ENCODE assay signal across 8 cellular contexts in genomic region chr17:68011199-68011665, GRCh38. TPM values are rescaled to one million over a fixed set of nuclear protein-coding genes. Genes with fewer than 3 reads are reported as not detected.
DNase-seq lines count a peak whose midpoint lies in the region; ATAC-seq, FAIRE-seq and TF ChIP-seq lines count a peak whose summit lies in the region.

No MANE protein-coding gene starts in this region.

- H3K4me3 Mint-ChIP-seq in memory B cell: peak overlapping the region; percentile 54

- no peaks in the 10 kb centered on the region for H3K79me2 ChIP-seq in Karpas-422 (ENCODE audit: low read length)

- H3K36me3 Mint-ChIP-seq in memory B cell: no peaks in the 10 kb centered on the region

- no peaks in the 10 kb centered on the region for H4K20me1 ChIP-seq in Karpas-422 (ENCODE audit: insufficient read depth, low read depth, low read length)

- no peaks in the 10 kb centered on the region for H3K36me3 ChIP-seq in Karpas-422 (ENCODE audit: insufficient read depth, low read length)

- TF ChIP-seq POLR2A in GM12891 (IDR thresholded peaks at IDR 0.05; ENCODE audit: low read depth, low read length): no peak
- TF ChIP-seq POLR2A in GM18505 (IDR thresholded peaks at IDR 0.05; ENCODE audit: borderline replicate concordance, extremely low read depth, insufficient read depth, insufficient read length): no peak

- no peaks in the 10 kb centered on the region for H3K27me3 ChIP-seq in Karpas-422 (ENCODE audit: low read length)

- H3K4me1 Mint-ChIP-seq in memory B cell: peaks cover 3% of the 10 kb centered on the region

- peaks cover 3% of the 10 kb centered on the region; the same call in 1 of the 2 replicates for H3K4me1 ChIP-seq in Karpas-422 (ENCODE audit: low read length)

- H3K4me3 ChIP-seq in Karpas-422 (ENCODE audit: low read length) (peak overlapping the region; percentile 64; the same call in 1 of the 2 replicates), choroid plexus epithelial cell (ENCODE audit: low read depth, low read length) (no peak overlapping the region)

- no peak overlapping the region for H3K27ac ChIP-seq in Karpas-422 (ENCODE audit: low read length)

- no peaks in the 10 kb centered on the region for H3K9me3 ChIP-seq in Karpas-422 (ENCODE audit: low read length)

- TF ChIP-seq CTCF in choroid plexus epithelial cell (conservative IDR thresholded peaks at IDR 0.05; ENCODE audit: low read depth, low read length): peak; percentile 76

- no peaks in the 10 kb centered on the region for H3K9me3 Mint-ChIP-seq in memory B cell

- peak overlapping the region; percentile 62 for H3K4me2 ChIP-seq in Karpas-422 (ENCODE audit: low read depth, low read length, poor library complexity, severe bottlenecking)

- H2AFZ ChIP-seq in Karpas-422 (ENCODE audit: low read length): peak overlapping the region; percentile 95; the same call in 1 of the 2 replicates

- ATAC-seq in memory B cell (ENCODE audit: low read depth): peak; percentile 66
- no peak for ATAC-seq in GM18505 (IDR thresholded peaks at IDR 0.05; ENCODE audit: unreplicated experiment)

- DNase-seq in GM12891 (ENCODE audit: insufficient read length, low spot score): peak; percentile 51
- DNase-seq in Karpas-422: peak; percentile 85
- DNase-seq in activated CD4-positive, CD25-positive, alpha-beta regulatory T cell (lab: John Stamatoyannopoulos, UW): peak; percentile 20 to 34 (median 27)
- no peak for DNase-seq in choroid plexus epithelial cell (ENCODE audit: low read depth)
- DNase-seq in memory B cell (ENCODE audit: low spot score in 2 of 2): peak; percentile 41 to 58
- DNase-seq in stimulated activated CD8-positive, alpha-beta memory T cell treated with anti-CD3 and anti-CD28 coated beads, Interleukin-7, amount 100 ng/mL, for 24 hours (ENCODE audit: low read depth): peak; percentile 50
- no peak for DNase-seq in cortex of kidney (lab: John Stamatoyannopoulos, UW)

- no peaks in the 10 kb centered on the region for H3K9me2 ChIP-seq in Karpas-422 (replicated peaks; ENCODE audit: insufficient read depth, low read length)

- H3K9ac ChIP-seq in Karpas-422 (ENCODE audit: low read length): peak overlapping the region; percentile 56

- peaks cover 2% of the 10 kb centered on the region for H3K27me3 Mint-ChIP-seq in memory B cell

- no peak overlapping the region for H3K27ac Mint-ChIP-seq in memory B cell

- FAIRE-seq in GM12891 (lab: Jason Lieb, UNC): peak; percentile 26

TF ChIP-seq in GM12891, 5 proteins besides CTCF, POLR2A, EP300 and RAD21:
- TF ChIP-seq PAX5 (IDR thresholded peaks at IDR 0.05; ENCODE audit: insufficient read depth, low read length, severe bottlenecking): no peak
- TF ChIP-seq POLR2AphosphoS5 (IDR thresholded peaks at IDR 0.05; ENCODE audit: low read depth, low read length): no peak
- no peak for TF ChIP-seq SPI1 (IDR thresholded peaks at IDR 0.05; ENCODE audit: low read depth, low read length)
- TF ChIP-seq TAF1 (IDR thresholded peaks at IDR 0.05; ENCODE audit: low read depth, low read length): no peak
- no peak for TF ChIP-seq POU2F2 (IDR thresholded peaks at IDR 0.05; ENCODE audit: low read depth, low read length)

RNA-seq across cellular contexts. Expression of gene C17orf58, which starts 15.0 kb away (rescaled TPM):
- 3.8 TPM for polyA plus RNA-seq in GM12891 (2012; ENCODE audit: low read depth, missing spikeins)
- 51.0 and 52.9 TPM in 2 replicates for total RNA-seq in Karpas-422 (2014; rRNA removed; shearing (Covaris generic); ENCODE audit: low replicate concordance)

RNA-seq across cellular contexts. Expression of gene KPNA2, which starts 24.3 kb away (rescaled TPM):
- polyA plus RNA-seq in GM12891 (2012; ENCODE audit: low read depth, missing spikeins): 155 TPM
- 144 and 170 TPM in 2 replicates for total RNA-seq in Karpas-422 (2014; rRNA removed; shearing (Covaris generic); ENCODE audit: low replicate concordance)

Comparison
In these comparisons a context has a peak if more than half of its experiments do, and no peak if none do; other contexts are left out.
1. DNase-seq: peak in GM12891 (single experiment), Karpas-422 (single experiment), activated CD4-positive, CD25-positive, alpha-beta regulatory T cell (4 of 4), memory B cell (2 of 2) and stimulated activated CD8-positive, alpha-beta memory T cell treated with anti-CD3 and anti-CD28 coated beads, Interleukin-7, amount 100 ng/mL, for 24 hours (single experiment); none in choroid plexus epithelial cell (single experiment) and cortex of kidney (single experiment).